ENCODE assay signal across 34 cellular contexts in the genomic region with DNA sequence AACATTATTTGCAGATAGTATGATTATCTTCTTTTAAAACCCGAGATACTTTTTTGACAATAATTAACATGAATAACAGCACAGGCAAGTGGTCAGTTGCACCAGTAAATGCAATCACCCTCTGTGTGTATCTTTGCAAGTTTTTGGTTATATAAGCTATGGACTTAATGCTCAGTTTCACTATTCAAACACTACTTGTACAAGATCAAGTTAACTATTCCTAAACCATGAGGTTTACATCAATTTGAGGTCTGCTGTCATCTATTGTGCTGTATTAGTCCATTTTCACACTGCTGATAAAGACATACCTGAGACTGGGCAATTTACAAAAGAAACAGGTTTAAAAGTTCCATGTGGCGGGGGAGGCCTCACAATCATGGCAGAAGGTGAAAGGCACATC.
"Had no signal": no experiment of that assay in that cellular context is flagged by ENCODE, and none has a peak within 500 bp of the region (broad histone marks: within the 10 kb centered on the region; RNA-seq: fewer than 3 reads in every experiment).

No MANE protein-coding gene starts in this region.

- H3K4me3 ChIP-seq: MG63 had no signal

- H3K36me3 ChIP-seq: MG63 had no signal

- DNase-seq: Karpas-422, Kasumi-1, MG63, MM.1S, MV-4-11, NCI-H1048, NCI-H1092, NCI-H1092 treated with DMSO at 0.1 percent for 48 hours, NCI-H1105, NCI-H1105 treated with DMSO at 0.1 percent for 48 hours, NCI-H1417, NCI-H1417 treated with DMSO at 0.1 percent for 48 hours, NCI-H1436, NCI-H1436 treated with DMSO at 0.1 percent for 48 hours, NCI-H146, NCI-H1694, NCI-H1694 treated with DMSO at 0.1 percent for 48 hours, NCI-H187, NCI-H187 treated with DMSO at 0.1 percent for 48 hours, NCI-H1930, NCI-H2029, NCI-H2029 treated with DMSO at 0.1 percent for 48 hours, NCI-H2081, NCI-H2081 treated with DMSO at 0.1 percent for 48 hours, NCI-H2107, NCI-H2171, NCI-H2171 treated with DMSO at 0.1 percent for 48 hours, NCI-H2227 treated with DMSO at 0.1 percent for 48 hours, NCI-H226, NCI-H345, NCI-H446, NCI-H446 treated with DMSO at 0.1 percent for 48 hours, NCI-H510A, NCI-H510A treated with DMSO at 0.1 percent for 48 hours had no signal

- H3K27me3 ChIP-seq: MG63 had no signal
